Comparison of ENCODE assay signal across 8 cellular contexts in genomic region chr21:32278518-32279376, GRCh38. TPM values are rescaled to one million over a fixed set of nuclear protein-coding genes. Genes with fewer than 3 reads are reported as not detected.
DNase-seq lines count a peak whose midpoint lies in the region; ATAC-seq and TF ChIP-seq lines count a peak whose summit lies in the region.

MIS18A (minus strand) TSS chr21:32279049; CDS start chr21:32279014, 35 bp downstream.

- H3K4me3 Mint-ChIP-seq in nephron progenitor cell, result peak within 1 kb of the TSS; percentile 100
- H3K4me3 Mint-ChIP-seq in stimulated activated naive CD8-positive, alpha-beta T cell treated with anti-CD3 and anti-CD28 coated beads, Interleukin-15, amount 100 ng/mL, for 72 hours, result peak within 1 kb of the TSS; percentile 99 to 100

- peaks cover 26% of the 10 kb centered on the region for H3K36me3 Mint-ChIP-seq in nephron progenitor cell (ENCODE audit: low read depth)

- peak within 1 kb of the TSS; percentile 85 for H3K4me3 ChIP-seq in H7 (ENCODE audit: insufficient read depth, low read depth, low read length)
- H3K4me3 ChIP-seq in fibroblast of the aortic adventitia (ENCODE audit: low read depth, low read length), result peak within 1 kb of the TSS; percentile 88

- peak; percentile 94 for ATAC-seq in stimulated activated naive CD8-positive, alpha-beta T cell treated with anti-CD3 and anti-CD28 coated beads, Interleukin-15, amount 100 ng/mL, for 72 hours

- no peak for TF ChIP-seq CTCF in fibroblast of the aortic adventitia (IDR thresholded peaks at IDR 0.05; ENCODE audit: insufficient read depth, low read length)
- no peak for TF ChIP-seq CTCF in nephron progenitor cell (IDR thresholded peaks at IDR 0.05)

- H3K27me3 ChIP-seq in H7 (ENCODE audit: control insufficient read depth, insufficient read depth, low read length), result no peaks in the 10 kb centered on the region

- peak; percentile 97 for DNase-seq in ELF-1 (ENCODE audit: low read depth, low spot score)
- DNase-seq in H7, result peak; percentile 95
- DNase-seq in M059J (ENCODE audit: low read depth), result peak; percentile 98
- peak; percentile 82 to 88 for DNase-seq in SHP77 (lab: John Stamatoyannopoulos, UW)
- DNase-seq in activated effector memory CD4-positive, alpha-beta T cell treated with Interleukin-2 at 50 U/mL for 16 hours, result peak; percentile 96
- peak; percentile 94 for DNase-seq in fibroblast of the aortic adventitia (ENCODE audit: low read depth)
- peak; percentile 99 for DNase-seq in nephron progenitor cell
- DNase-seq in stimulated activated naive CD8-positive, alpha-beta T cell treated with anti-CD3 and anti-CD28 coated beads, Interleukin-15, amount 100 ng/mL, for 72 hours, result peak; percentile 96 to 98

- peaks cover 7% of the 10 kb centered on the region for H3K27me3 Mint-ChIP-seq in nephron progenitor cell (ENCODE audit: low read depth, poor library complexity)
- no peaks in the 10 kb centered on the region for H3K27me3 Mint-ChIP-seq in stimulated activated naive CD8-positive, alpha-beta T cell treated with anti-CD3 and anti-CD28 coated beads, Interleukin-15, amount 100 ng/mL, for 72 hours

- peaks cover 35% of the 10 kb centered on the region for H3K4me1 Mint-ChIP-seq in nephron progenitor cell
- H3K4me1 Mint-ChIP-seq in stimulated activated naive CD8-positive, alpha-beta T cell treated with anti-CD3 and anti-CD28 coated beads, Interleukin-15, amount 100 ng/mL, for 72 hours, result peaks cover 32% of the 10 kb centered on the region

- H3K36me3 ChIP-seq in H7 (replicated peaks; ENCODE audit: control insufficient read depth, insufficient read depth, low read length), result peaks cover 1% of the 10 kb centered on the region; the same call in 1 of the 2 replicates

- H3K27ac Mint-ChIP-seq in nephron progenitor cell, result peak within 1 kb of the TSS; percentile 100
- H3K27ac Mint-ChIP-seq in stimulated activated naive CD8-positive, alpha-beta T cell treated with anti-CD3 and anti-CD28 coated beads, Interleukin-15, amount 100 ng/mL, for 72 hours, result peak within 1 kb of the TSS; percentile 99

- H3K9me3 Mint-ChIP-seq in nephron progenitor cell, result no peaks in the 10 kb centered on the region
- H3K9me3 Mint-ChIP-seq in stimulated activated naive CD8-positive, alpha-beta T cell treated with anti-CD3 and anti-CD28 coated beads, Interleukin-15, amount 100 ng/mL, for 72 hours, result no peaks in the 10 kb centered on the region

RNA-seq across cellular contexts. Expression of gene MIS18A, which starts in this region (rescaled TPM):
- total RNA-seq in H7 (2014; rRNA removed; shearing (Covaris generic)), result 54.5 and 56.6 TPM in 2 replicates
- total RNA-seq in M059J (2014; rRNA removed; shearing (Covaris generic)), result 21.8 and 35.2 TPM in 2 replicates
- total RNA-seq in fibroblast of the aortic adventitia (ENCODE audit: low replicate concordance), result 13.3 and 18.6 TPM in 2 replicates

Comparison
In these comparisons a context has a peak if more than half of its experiments do, and no peak if none do; other contexts are left out.
1. Peak in every context shown above with its lines: DNase-seq, ATAC-seq and H3K4me3 ChIP-seq.